25 cellular contexts compared by ENCODE assay signal in the genomic region with DNA sequence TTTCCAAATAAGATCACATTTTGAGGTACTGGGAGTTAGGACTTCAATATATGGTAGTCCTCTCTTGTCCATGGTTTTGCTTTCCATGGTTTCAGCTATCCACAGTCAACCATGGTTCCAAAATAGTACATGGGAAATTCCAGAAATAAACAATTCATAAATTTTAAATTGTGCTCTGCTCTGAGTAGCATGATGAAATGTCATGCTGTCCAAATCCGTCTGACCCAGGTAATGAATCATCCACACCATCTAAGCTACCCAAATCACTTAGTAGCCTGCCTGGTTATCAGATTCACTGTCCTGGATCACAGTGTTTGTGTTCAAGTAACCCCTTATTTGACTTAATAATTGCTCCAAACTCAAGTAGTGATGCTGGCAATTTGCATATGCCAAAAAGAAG.
A peak's percentile ranks its signal among the peaks of the same experiment; 100 is the strongest.
DNase-seq lines count a peak whose midpoint lies in the region; TF ChIP-seq lines count a peak whose summit lies in the region.
"Had no signal": no experiment of that assay in that cellular context is flagged by ENCODE, and none has a peak within 500 bp of the region (broad histone marks: within the 10 kb centered on the region; RNA-seq: fewer than 3 reads in every experiment).

No MANE protein-coding gene starts in this region.

- peak; percentile 68 for DNase-seq in EH (ENCODE audit: low read depth)
- DNase-seq in LHCN-M2 (ENCODE audit: low read depth): peak; percentile 29
- peak; percentile 64 for DNase-seq in epithelial cell of esophagus (ENCODE audit: low read depth)
- DNase-seq in kidney tubule cell (ENCODE audit: low spot score): peak; percentile 40
- no peak for DNase-seq in LoVo (ENCODE audit: low spot score)
- DNase-seq in Ammon's horn (ENCODE audit: low spot score): no peak
- DNase-seq in activated CD8-positive, alpha-beta memory T cell treated with anti-CD3 and anti-CD28 coated beads for 24 hours: no peak
- DNase-seq in COLO829 (ENCODE audit: low spot score): no peak
- DNase-seq: activated CD4-positive, alpha-beta T cell treated with anti-CD3 and anti-CD28 coated beads for 4 hours; activated effector memory CD4-positive, alpha-beta T cell treated with Interleukin-2 at 50 U/mL for 16 hours; activated T-cell treated with anti-CD3 and anti-CD28 coated beads, Interleukin-2, amount 50 U/mL, for 1 hour; anterior cingulate cortex; effector memory CD8-positive, alpha-beta T cell; esophagus squamous epithelium; immature natural killer cell; Karpas-422; left lung; mesendoderm; NCI-H1694; spleen; stimulated activated CD4-positive, alpha-beta T cell treated with anti-CD3 and anti-CD28 coated beads, Interleukin-2, amount 100 ng/mL, for 24 hours; T-cell; WERI-Rb-1 had no signal

- H3K4me3 ChIP-seq in epithelial cell of esophagus (ENCODE audit: low read length): no peak overlapping the region
- H3K4me3 ChIP-seq: esophagus squamous epithelium, HAP-1, left lung, spleen, thoracic aorta had no signal

- TF ChIP-seq CTCF in epithelial cell of esophagus (IDR thresholded peaks at IDR 0.05; ENCODE audit: insufficient read depth, low read depth, low read length, missing control alignments): no peak

Comparison
In these comparisons a context has a peak if more than half of its experiments do, and no peak if none do; other contexts are left out.
1. DNase-seq: peak in EH (single experiment), LHCN-M2 (single experiment), epithelial cell of esophagus (single experiment) and kidney tubule cell (single experiment); none in LoVo (single experiment), Ammon's horn (single experiment), activated CD8-positive, alpha-beta memory T cell treated with anti-CD3 and anti-CD28 coated beads for 24 hours (single experiment) and COLO829 (single experiment).